Comparison of ENCODE assay signal across 8 cellular contexts in the genomic region with DNA sequence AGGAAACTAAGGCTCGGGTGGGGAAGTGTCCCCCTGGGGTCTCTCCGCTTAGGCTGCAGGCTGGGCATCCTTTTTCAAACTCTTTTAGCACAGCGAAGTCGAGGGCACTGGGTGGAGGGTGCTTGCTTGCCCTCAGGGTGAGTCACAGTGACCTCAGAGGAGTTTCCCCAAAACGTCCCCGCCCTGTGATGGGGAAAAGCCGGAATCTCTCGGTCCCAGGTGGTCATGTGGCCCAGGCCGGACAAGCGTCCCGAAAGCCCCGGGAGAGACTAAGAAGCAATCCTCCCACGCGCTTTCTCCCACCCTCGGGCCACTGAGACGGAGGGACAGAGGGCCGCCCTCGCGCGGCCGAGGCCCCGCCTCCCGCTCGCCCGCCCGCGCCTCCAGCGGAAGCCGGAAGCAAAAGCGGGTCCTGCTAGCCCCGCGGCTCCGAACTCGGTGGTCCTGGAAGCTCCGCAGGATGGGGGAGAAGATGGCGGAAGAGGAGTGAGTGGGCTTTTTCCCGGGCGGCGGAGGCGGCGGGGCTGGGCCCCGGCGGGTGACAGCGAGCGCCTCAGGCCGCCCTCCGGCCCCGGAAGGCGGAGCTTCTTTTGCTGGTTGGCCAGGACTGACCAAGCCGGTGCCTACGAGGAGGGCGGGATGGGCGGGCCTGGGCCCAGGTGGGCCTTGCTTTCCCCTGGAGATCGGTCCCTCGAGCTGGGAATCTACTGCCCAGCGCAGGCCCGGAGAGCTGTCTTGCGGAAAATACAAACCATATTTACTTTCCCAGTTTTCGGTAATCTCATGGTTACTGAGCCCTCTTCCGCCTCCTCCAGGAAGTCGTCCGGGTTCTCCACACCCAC. TPM values are rescaled to one million over a fixed set of nuclear protein-coding genes. Genes with fewer than 3 reads are reported as not detected.
DNase-seq lines count a peak whose midpoint lies in the region; ATAC-seq and TF ChIP-seq lines count a peak whose summit lies in the region.

TSS of gene SLC9A8 (plus strand) at position 366 of the 842 bp plus-strand sequence. CDS start at position 461, 95 bp downstream.

- H3K36me3 Mint-ChIP-seq in activated T-cell treated with anti-CD3 and anti-CD28 coated beads, Interleukin-2, amount 50 U/mL, for 4 hours (ENCODE audit: insufficient read depth) = peaks cover 16% of the 10 kb centered on the region

- peak; percentile 55 for TF ChIP-seq POLR2A in esophagus muscularis mucosa (IDR thresholded peaks at IDR 0.05; ENCODE audit: low read depth)

- whole genome bisulfite sequencing in esophagus muscularis mucosa = 0% methylated on average over 17 of the region's 62 CpGs

- H3K4me3 Mint-ChIP-seq in activated T-cell treated with anti-CD3 and anti-CD28 coated beads, Interleukin-2, amount 50 U/mL, for 4 hours = peak within 1 kb of the TSS; percentile 93

- H3K4me3 ChIP-seq in esophagus muscularis mucosa (peak within 1 kb of the TSS; percentile 70 to 95 (median 82)), muscle layer of duodenum (ENCODE audit: low read depth in 1 of 2, low read length in 2 of 2) (peak within 1 kb of the TSS; percentile 82)

- no peaks in the 10 kb centered on the region for H3K27me3 ChIP-seq in esophagus muscularis mucosa
- no peaks in the 10 kb centered on the region for H3K27me3 ChIP-seq in muscle layer of duodenum (ENCODE audit: low read depth, low read length)

- H3K27ac ChIP-seq in esophagus muscularis mucosa (replicated peaks in 1 of 4) (peak within 1 kb of the TSS; percentile 88 to 96 (median 94)), muscle layer of duodenum (ENCODE audit: low read length) (peak within 1 kb of the TSS; percentile 96)

- intact Hi-C loops in esophagus muscularis mucosa (cut with DNase I) = no loop called here

- TF ChIP-seq CTCF in esophagus muscularis mucosa (IDR thresholded peaks at IDR 0.05) = peak in 2 of 3 experiments; percentile 33 to 56

- no peaks in the 10 kb centered on the region for H3K27me3 Mint-ChIP-seq in activated T-cell treated with anti-CD3 and anti-CD28 coated beads, Interleukin-2, amount 50 U/mL, for 4 hours (ENCODE audit: low read depth)

- no peak for TF ChIP-seq EP300 in Ishikawa (IDR thresholded peaks at IDR 0.05; ENCODE audit: borderline replicate concordance)
- no peak for TF ChIP-seq EP300 in esophagus muscularis mucosa (IDR thresholded peaks at IDR 0.05)

- ATAC-seq in GM21576 (IDR thresholded peaks at IDR 0.05; ENCODE audit: unreplicated experiment) = peak; percentile 71
- ATAC-seq in activated T-cell treated with anti-CD3 and anti-CD28 coated beads, Interleukin-2, amount 50 U/mL, for 4 hours = peak; percentile 93 to 94

- H3K9me3 Mint-ChIP-seq in activated T-cell treated with anti-CD3 and anti-CD28 coated beads, Interleukin-2, amount 50 U/mL, for 4 hours = no peaks in the 10 kb centered on the region

- H3K36me3 ChIP-seq in esophagus muscularis mucosa (peaks cover 6 to 27% (median 24%) of the 10 kb centered on the region in 4 donors), muscle layer of duodenum (ENCODE audit: control insufficient read depth in 1 of 2, insufficient read depth in 2 of 2, low read length in 2 of 2) (peaks cover 0 to 5% of the 10 kb centered on the region in 2 donors)

- H3K4me1 ChIP-seq in esophagus muscularis mucosa (peaks cover 17 to 23% (median 19%) of the 10 kb centered on the region in 4 donors), muscle layer of duodenum (ENCODE audit: control insufficient read depth in 1 of 2, insufficient read depth in 2 of 2, low read length in 2 of 2) (peaks cover 6 to 15% of the 10 kb centered on the region in 2 donors)

- H3K9me3 ChIP-seq in esophagus muscularis mucosa (no peaks in the 10 kb centered on the region), muscle layer of duodenum (ENCODE audit: control insufficient read depth in 1 of 2, low read length in 2 of 2) (no peaks in the 10 kb centered on the region)

- no peak for TF ChIP-seq RAD21 in Ishikawa (IDR thresholded peaks at IDR 0.05; ENCODE audit: low read depth)

- DNase-seq in DMS153 treated with DMSO at 0.1 percent for 48 hours (lab: John Stamatoyannopoulos, UW; ENCODE audit: unreplicated experiment) = peak; percentile 65
- DNase-seq in activated T-cell treated with anti-CD3 and anti-CD28 coated beads, Interleukin-2, amount 50 U/mL, for 4 hours = peak; percentile 79
- DNase-seq in esophagus muscularis mucosa (ENCODE audit: extremely low spot score) = peak; percentile 97
- DNase-seq in stimulated activated CD8-positive, alpha-beta memory T cell treated with anti-CD3 and anti-CD28 coated beads, Interleukin-7, amount 100 ng/mL, for 24 hours (ENCODE audit: low read depth) = peak; percentile 61

- peaks cover 35% of the 10 kb centered on the region for H3K4me1 Mint-ChIP-seq in activated T-cell treated with anti-CD3 and anti-CD28 coated beads, Interleukin-2, amount 50 U/mL, for 4 hours (ENCODE audit: low read depth)

TF ChIP-seq in Ishikawa, 13 proteins besides CTCF, POLR2A, EP300 and RAD21 (continues in another document):
- TF ChIP-seq TEAD4 (IDR thresholded peaks at IDR 0.05) (no peak; the same call in 1 of the 2 replicates), USF1 (IDR thresholded peaks at IDR 0.05) (peak; percentile 62), EGR1 (IDR thresholded peaks at IDR 0.05) (peak; percentile 83), CREB1 (IDR thresholded peaks at IDR 0.05; ENCODE audit: low read depth) (no peak), TAF1 (IDR thresholded peaks at IDR 0.05; ENCODE audit: low read depth) (peak; percentile 74), FOXM1 (IDR thresholded peaks at IDR 0.05; ENCODE audit: borderline replicate concordance, low read depth) (no peak), TCF12 (IDR thresholded peaks at IDR 0.05; ENCODE audit: low read depth) (peak; percentile 21; the same call in 1 of the 2 replicates), CEBPB (IDR thresholded peaks at IDR 0.05) (no peak), NFIC (IDR thresholded peaks at IDR 0.05) (no peak), YY1 (IDR thresholded peaks at IDR 0.05; ENCODE audit: low read depth) (peak; percentile 59)
- TF ChIP-seq, protein P1, sequence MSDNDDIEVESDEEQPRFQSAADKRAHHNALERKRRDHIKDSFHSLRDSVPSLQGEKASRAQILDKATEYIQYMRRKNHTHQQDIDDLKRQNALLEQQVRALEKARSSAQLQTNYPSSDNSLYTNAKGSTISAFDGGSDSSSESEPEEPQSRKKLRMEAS (IDR thresholded peaks at IDR 0.05) = no peak; the same call in none of the 2 replicates

TF ChIP-seq in PFSK-1, 5 proteins besides CTCF, POLR2A, EP300 and RAD21:
- TF ChIP-seq SIN3A (IDR thresholded peaks at IDR 0.05; ENCODE audit: borderline replicate concordance, insufficient read depth, low read length) (peak; percentile 3; the same call in 1 of the 2 replicates), POLR2AphosphoS5 (IDR thresholded peaks at IDR 0.05; ENCODE audit: low read depth, low read length) (peak; percentile 74), TAF1 (IDR thresholded peaks at IDR 0.05; ENCODE audit: borderline replicate concordance, insufficient read depth, low read length) (peak; percentile 69; the same call in 1 of the 2 replicates), FOXP2 (optimal IDR thresholded peaks at IDR 0.05; ENCODE audit: borderline replicate concordance, extremely low read depth, extremely low read length, insufficient read depth) (peak; percentile 75), REST (IDR thresholded peaks at IDR 0.05; ENCODE audit: insufficient read depth in 1 of 2, low read depth in 2 of 2, low read length in 2 of 2) (no peak)

RNA-seq across cellular contexts. Expression of gene SLC9A8, which starts in this region (rescaled TPM):
- 8.0 TPM for polyA plus RNA-seq in PFSK-1 (2012; ENCODE audit: insufficient read length, low read depth)
- total RNA-seq in activated T-cell treated with anti-CD3 and anti-CD28 coated beads, Interleukin-2, amount 50 U/mL, for 4 hours = 10 to 100 TPM; 11.9 to 16.4 (median 13.2) TPM
- total RNA-seq in esophagus muscularis mucosa = 1 to 10 TPM; 7.5 to 9.0 (median 7.5) TPM

Comparison
In these comparisons a context has a peak if more than half of its experiments do, and no peak if none do; other contexts are left out.
1. Peak in every context shown above with its lines: DNase-seq, ATAC-seq, H3K4me3 ChIP-seq and H3K27ac ChIP-seq.